In genomic region chr17:32917081-32917480, GRCh38 we compare ENCODE assay signal across 21 cellular contexts. TPM values are rescaled to one million over a fixed set of nuclear protein-coding genes. Genes with fewer than 3 reads are reported as not detected.
"Had no signal": no experiment of that assay in that cellular context is flagged by ENCODE, and none has a peak within 500 bp of the region (broad histone marks: within the 10 kb centered on the region; RNA-seq: fewer than 3 reads in every experiment).

No MANE protein-coding gene starts in this region.

- H3K27ac Mint-ChIP-seq: nephron had no signal

- H3K36me3 Mint-ChIP-seq: activated naive CD4-positive, alpha-beta T cell treated with anti-CD3 and anti-CD28 coated beads, Interleukin-2, amount 50 U/mL, for 72 hours; immature natural killer cell had no signal

- H3K9me3 Mint-ChIP-seq: activated naive CD4-positive, alpha-beta T cell treated with anti-CD3 and anti-CD28 coated beads, Interleukin-2, amount 50 U/mL, for 72 hours; immature natural killer cell; nephron had no signal

- DNase-seq: activated CD4-positive, alpha-beta T cell treated with anti-CD3 and anti-CD28 coated beads, Interleukin-2, amount 50 U/mL, for 1 hour; activated T-cell treated with anti-CD3 and anti-CD28 coated beads, Interleukin-2, amount 50 U/mL, for 48 hours; brain microvascular endothelial cell; caudate nucleus; dermis blood vessel endothelial cell; effector CD8-positive, alpha-beta T cell; foreskin melanocyte; glutamatergic neuron; immature natural killer cell; kidney glomerular epithelial cell; left ventricle myocardium superior; midbrain; small intestine; stimulated activated CD4-positive, alpha-beta T cell treated with anti-CD3 and anti-CD28 coated beads, Interleukin-15, amount 100 ng/mL, for 24 hours; stimulated activated CD8-positive, alpha-beta memory T cell treated with anti-CD3 and anti-CD28 coated beads, Interleukin-4, amount 100 ng/mL, for 48 hours; stimulated activated naive CD4-positive, alpha-beta T cell; substantia nigra; thyroid gland had no signal

- H3K4me3 Mint-ChIP-seq: immature natural killer cell, nephron had no signal

RNA-seq across cellular contexts. Expression of gene TMEM98, which starts 10.9 kb away (rescaled TPM):
- total RNA-seq: activated CD8-positive, alpha-beta memory T cell treated with anti-CD3 and anti-CD28 coated beads for 36 hours; activated naive CD4-positive, alpha-beta T cell treated with anti-CD3 and anti-CD28 coated beads, Interleukin-2, amount 50 U/mL, for 72 hours had no signal
